ENCODE assay signal across 19 cellular contexts in the genomic region with DNA sequence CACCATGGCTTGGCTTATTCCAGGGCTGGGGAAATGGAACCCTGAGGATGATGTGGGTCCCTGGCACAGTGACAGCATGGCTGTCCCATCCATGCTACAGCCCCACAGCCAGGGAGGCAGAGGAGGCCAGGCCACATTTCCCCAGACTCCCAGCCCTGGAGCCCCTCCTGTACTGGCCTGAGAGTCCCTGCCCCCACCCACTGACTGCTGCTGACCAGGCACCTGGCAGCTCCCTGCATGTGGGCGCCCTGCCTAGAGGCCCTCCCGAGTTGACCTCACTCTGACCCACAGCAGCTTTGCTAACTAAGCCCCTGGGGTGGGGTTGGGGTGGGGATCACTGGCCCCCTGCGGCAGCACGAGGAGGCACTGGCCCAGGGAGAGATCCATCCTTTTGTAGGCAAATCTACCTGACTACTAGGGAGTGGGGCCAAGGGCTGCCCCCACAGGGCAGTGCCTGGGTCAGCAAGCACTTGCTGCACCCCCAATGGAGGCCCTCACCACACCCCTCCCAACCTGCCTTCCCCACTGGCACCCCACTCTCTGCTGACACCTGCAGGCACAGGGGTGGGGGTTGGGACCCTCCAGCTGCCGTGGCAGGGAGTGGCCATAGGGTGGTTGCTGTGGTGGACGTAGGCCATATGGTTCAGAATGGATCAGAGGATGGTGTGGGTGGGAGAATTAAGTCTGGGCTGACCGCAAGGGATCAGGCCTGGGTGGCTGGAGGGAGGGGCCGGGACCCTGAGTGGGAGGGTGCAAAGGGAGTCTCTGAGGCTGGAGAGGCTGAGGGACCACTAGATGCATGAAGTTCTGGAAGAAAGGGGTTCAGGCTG. TPM values are rescaled to one million over a fixed set of nuclear protein-coding genes. Genes with fewer than 3 reads are reported as not detected.
DNase-seq lines count a peak whose midpoint lies in the region; ATAC-seq and TF ChIP-seq lines count a peak whose summit lies in the region.
"Had no signal": no experiment of that assay in that cellular context is flagged by ENCODE, and none has a peak within 500 bp of the region (broad histone marks: within the 10 kb centered on the region; RNA-seq: fewer than 3 reads in every experiment).

No MANE protein-coding gene starts in this region.

- H3K36me3 ChIP-seq in H7 (replicated peaks; ENCODE audit: control insufficient read depth, insufficient read depth, low read length) (no peaks in the 10 kb centered on the region), heart left ventricle (peaks cover 0 to 4% (median 0%) of the 10 kb centered on the region in 9 donors), neuronal stem cell (replicated peaks in 1 of 2; ENCODE audit: control insufficient read depth in 2 of 2, insufficient read depth in 2 of 2, low read length in 2 of 2) (no peaks in the 10 kb centered on the region), esophagus squamous epithelium (no peaks in the 10 kb centered on the region), Peyer's patch (no peaks in the 10 kb centered on the region)
- H3K36me3 ChIP-seq: cardiac muscle cell had no signal

- peak overlapping the region; percentile 99 for H2BK12ac ChIP-seq in neuronal stem cell (ENCODE audit: low read length)

- WGBS in heart left ventricle, 4 donors: 65 to 75% (median 70%) methylated on average over 8 of the region's 8 CpGs
- no CpG with 5 or more reads among the region's 8 CpGs for WGBS in neuronal stem cell (ENCODE audit: extremely low coverage in 2 of 2, insufficient read length in 2 of 2, insufficient replicate concordance in 1 of 2), 2 donors
- 77 to 94% methylated on average over 2 to 6 of the region's 8 CpGs for WGBS in esophagus squamous epithelium, 2 donors

- H3K9me3 ChIP-seq in heart left ventricle (peaks cover 0 to 17% (median 6%) of the 10 kb centered on the region in 12 donors), neuronal stem cell (replicated peaks in 1 of 2; ENCODE audit: control insufficient read depth in 2 of 2, insufficient read depth in 1 of 2, low read depth in 1 of 2, low read length in 2 of 2) (peaks cover 2 to 9% of the 10 kb centered on the region in 2 donors), esophagus squamous epithelium (peaks cover 0 to 5% (median 0%) of the 10 kb centered on the region in 3 donors), Peyer's patch (peaks cover 0 to 4% (median 0%) of the 10 kb centered on the region in 4 donors)

- H2BK15ac ChIP-seq in neuronal stem cell (ENCODE audit: low read length): peak overlapping the region; percentile 22

- H2AK5ac ChIP-seq in neuronal stem cell (ENCODE audit: low read depth, low read length): peak overlapping the region; percentile 87

- peak overlapping the region; percentile 76 for H2AFZ ChIP-seq in neuronal stem cell (ENCODE audit: low read length)

- H2BK120ac ChIP-seq in neuronal stem cell (ENCODE audit: low read depth, low read length): peak overlapping the region; percentile 18

- H3K14ac ChIP-seq in neuronal stem cell (ENCODE audit: low read length): peak overlapping the region; percentile 83

- peak overlapping the region; percentile 80 for H3K9ac ChIP-seq in neuronal stem cell (ENCODE audit: low read depth, low read length, poor library complexity)

- ATAC-seq in heart left ventricle (peak in 2 of 4 donors; percentile 11 to 27), HG02798 (IDR thresholded peaks at IDR 0.05; ENCODE audit: poor library complexity, unreplicated experiment) (no peak)
- ATAC-seq: natural killer cell had no signal

- H4K8ac ChIP-seq in neuronal stem cell (ENCODE audit: low read depth, low read length): peak overlapping the region; percentile 19

- peak overlapping the region; percentile 80 for H3K23ac ChIP-seq in neuronal stem cell (ENCODE audit: low read depth, low read length, poor library complexity)

- no peak overlapping the region for H3K4me3 ChIP-seq in H7 (ENCODE audit: insufficient read depth, low read depth, low read length)
- no peak overlapping the region for H3K4me3 ChIP-seq in heart left ventricle
- no peak overlapping the region for H3K4me3 ChIP-seq in neuronal stem cell (ENCODE audit: low read length in 2 of 2)
- H3K4me3 ChIP-seq in esophagus squamous epithelium: no peak overlapping the region
- H3K4me3 ChIP-seq in Peyer's patch: no peak overlapping the region
- H3K4me3 ChIP-seq: cardiac muscle cell had no signal

- H3K27me3 ChIP-seq in H7 (ENCODE audit: control insufficient read depth, insufficient read depth, low read length): no peaks in the 10 kb centered on the region
- no peaks in the 10 kb centered on the region for H3K27me3 ChIP-seq in heart left ventricle
- H3K27me3 ChIP-seq in neuronal stem cell (ENCODE audit: control insufficient read depth in 3 of 3, insufficient read depth in 3 of 3, low read depth in 1 of 3, low read length in 3 of 3): no peaks in the 10 kb centered on the region
- no peaks in the 10 kb centered on the region for H3K27me3 ChIP-seq in esophagus squamous epithelium
- no peaks in the 10 kb centered on the region for H3K27me3 ChIP-seq in Peyer's patch
- H3K27me3 ChIP-seq: cardiac muscle cell had no signal

- peak overlapping the region; percentile 11 for H4K91ac ChIP-seq in neuronal stem cell (ENCODE audit: low read depth, low read length, poor library complexity)

- H3K4me1 ChIP-seq in heart left ventricle (peaks cover 0 to 54% (median 30%) of the 10 kb centered on the region in 12 donors), neuronal stem cell (ENCODE audit: control insufficient read depth in 2 of 2, insufficient read depth in 1 of 2, low read depth in 1 of 2, low read length in 2 of 2) (peaks cover 38 to 54% of the 10 kb centered on the region in 2 donors), esophagus squamous epithelium (peaks cover 0 to 25% (median 13%) of the 10 kb centered on the region in 3 donors), Peyer's patch (no peaks in the 10 kb centered on the region)

- intact Hi-C loops in heart left ventricle (cut with DNase I): no loop called here
- intact Hi-C loops in esophagus squamous epithelium (cut with DNase I): no loop called here

- TF ChIP-seq POLR2A in heart left ventricle (IDR thresholded peaks at IDR 0.05) (no peak), esophagus squamous epithelium (IDR thresholded peaks at IDR 0.05) (no peak), Peyer's patch (IDR thresholded peaks at IDR 0.05) (no peak)

- H3K79me1 ChIP-seq in neuronal stem cell (ENCODE audit: low read depth, low read length): no peaks in the 10 kb centered on the region

- H2BK5ac ChIP-seq in neuronal stem cell (ENCODE audit: low read length): peak overlapping the region; percentile 85

- peak overlapping the region; percentile 66 for H3K18ac ChIP-seq in neuronal stem cell (ENCODE audit: low read length)

- peak overlapping the region; percentile 58 for H3K4ac ChIP-seq in neuronal stem cell (ENCODE audit: low read length)

- H3K27ac ChIP-seq in heart left ventricle (peak overlapping the region in 5 of 12 donors; percentile 49 to 68 (median 68)), neuronal stem cell (replicated peaks; ENCODE audit: low read length) (peak overlapping the region; percentile 49), esophagus squamous epithelium (no peak overlapping the region), Peyer's patch (no peak overlapping the region)

- DNase-seq in H7 (peak; percentile 72), RPMI8226 (peak; percentile 52), heart left ventricle (peak in 3 of 5 donors; percentile 26 to 64 (median 40)), neuronal stem cell (ENCODE audit: low spot score) (no peak), islet precursor cell (no peak), esophagus squamous epithelium (lab: John Stamatoyannopoulos, UW) (no peak), Peyer's patch (no peak)
- DNase-seq: activated CD4-positive, alpha-beta T cell treated with anti-CD3 and anti-CD28 coated beads, Interleukin-2, amount 50 U/mL, for 1 hour; activated naive CD8-positive, alpha-beta T cell treated with anti-CD3 and anti-CD28 coated beads, Interleukin-2, amount 10 ng/mL, durations not matched to agents 7 days and 5 days; activated T-cell treated with anti-CD3 and anti-CD28 coated beads, Interleukin-2, amount 50 U/mL, for 24 hours; Calu3; foreskin fibroblast; natural killer cell; NCI-H1436; SIG-M5; stimulated activated CD4-positive, alpha-beta T cell treated with anti-CD3 and anti-CD28 coated beads, Interleukin-4, amount 100 ng/mL, for 1 hour; T-helper 9 cell had no signal

- H3K4me2 ChIP-seq in neuronal stem cell (ENCODE audit: insufficient read depth, low read length, poor library complexity, severe bottlenecking): no peak overlapping the region

- TF ChIP-seq CTCF in heart left ventricle (IDR thresholded peaks at IDR 0.05) (no peak), esophagus squamous epithelium (IDR thresholded peaks at IDR 0.05) (no peak), Peyer's patch (IDR thresholded peaks at IDR 0.05) (no peak)

RNA-seq across cellular contexts. Expression of a gene that starts 17.4 kb away (rescaled TPM):
- 35.8 and 40.8 TPM in 2 replicates for total RNA-seq in H7 (2014; rRNA removed; shearing (Covaris generic))
- total RNA-seq in heart left ventricle: 10 to 100 TPM; 21.2 to 46.6 (median 33.3) TPM
- 10 to 100 TPM; 33.0 to 39.2 TPM for polyA plus RNA-seq in heart left ventricle
- polyA plus RNA-seq in neuronal stem cell (2013, experiment 1 of 2): 35.3 TPM
- polyA plus RNA-seq in neuronal stem cell (2013, experiment 2 of 2): 32.4 TPM
- total RNA-seq in esophagus squamous epithelium: 10 to 100 TPM in 1 of 4 donors, 1 to 10 TPM in 3; 3.1 to 10.9 (median 7.1) TPM
- 10 to 100 TPM; 10.7 to 21.2 (median 18.4) TPM for total RNA-seq in Peyer's patch

RNA-seq across cellular contexts. Expression of a gene that starts 21.7 kb away (rescaled TPM):
- total RNA-seq in H7 (2014; rRNA removed; shearing (Covaris generic)): 11.3 and 15.7 TPM in 2 replicates
- total RNA-seq in heart left ventricle: 100 to 1,000 TPM in 3 of 9 donors, 10 to 100 TPM in 6; 55.6 to 341 (median 83.7) TPM
- polyA plus RNA-seq in heart left ventricle: 10 to 100 TPM; 51.3 to 63.0 TPM
- polyA plus RNA-seq in neuronal stem cell (2013, experiment 1 of 2): 4.9 TPM
- polyA plus RNA-seq in neuronal stem cell (2013, experiment 2 of 2): 4.2 TPM
- total RNA-seq in esophagus squamous epithelium: 10 to 100 TPM; 14.0 to 28.2 (median 17.6) TPM
- 10 to 100 TPM; 27.2 to 45.4 (median 41.0) TPM for total RNA-seq in Peyer's patch

RNA-seq across cellular contexts. Expression of a gene that starts 57.6 kb away (rescaled TPM):
- 3.3 and 5.0 TPM in 2 replicates for total RNA-seq in H7 (2014; rRNA removed; shearing (Covaris generic))
- total RNA-seq in heart left ventricle (10 to 100 TPM; 23.5 to 42.5 (median 33.5) TPM), esophagus squamous epithelium (10 to 100 TPM in 2 of 4 donors, 1 to 10 TPM in 2; 8.0 to 11.3 (median 10.4) TPM), Peyer's patch (10 to 100 TPM; 24.7 to 29.8 (median 27.2) TPM)
- polyA plus RNA-seq in heart left ventricle: 10 to 100 TPM; 23.4 to 60.2 TPM
- 16.7 TPM for polyA plus RNA-seq in neuronal stem cell (2013, experiment 1 of 2)
- polyA plus RNA-seq in neuronal stem cell (2013, experiment 2 of 2): 17.7 TPM

RNA-seq across cellular contexts. Expression of a gene that starts 57.6 kb away (rescaled TPM):
- total RNA-seq in H7 (2014; rRNA removed; shearing (Covaris generic)): 1.4 and 1.7 TPM in 2 replicates
- 100 to 1,000 TPM in 8 of 9 donors, 10 to 100 TPM in 1; 69.7 to 195 (median 119) TPM for total RNA-seq in heart left ventricle
- polyA plus RNA-seq in heart left ventricle: 100 to 1,000 TPM in 1 of 2 donors, 10 to 100 TPM in 1; 84.7 to 249 TPM
- polyA plus RNA-seq in neuronal stem cell (2013, experiment 1 of 2): 7.3 TPM
- polyA plus RNA-seq in neuronal stem cell (2013, experiment 2 of 2): 6.4 TPM
- total RNA-seq in esophagus squamous epithelium: 100 to 1,000 TPM; 210 to 422 (median 234) TPM
- total RNA-seq in Peyer's patch: 100 to 1,000 TPM in 3 of 4 donors, 10 to 100 TPM in 1; 89.1 to 149 (median 138) TPM

Comparison
In these comparisons a context has a peak if more than half of its experiments do, and no peak if none do; other contexts are left out.
1. DNase-seq: peak in H7 (single experiment), RPMI8226 (single experiment) and heart left ventricle (3 of 5); none in neuronal stem cell (single experiment), islet precursor cell (single experiment), esophagus squamous epithelium (single experiment) and Peyer's patch (0 of 3).